20 cellular contexts compared by ENCODE assay signal in the genomic region with DNA sequence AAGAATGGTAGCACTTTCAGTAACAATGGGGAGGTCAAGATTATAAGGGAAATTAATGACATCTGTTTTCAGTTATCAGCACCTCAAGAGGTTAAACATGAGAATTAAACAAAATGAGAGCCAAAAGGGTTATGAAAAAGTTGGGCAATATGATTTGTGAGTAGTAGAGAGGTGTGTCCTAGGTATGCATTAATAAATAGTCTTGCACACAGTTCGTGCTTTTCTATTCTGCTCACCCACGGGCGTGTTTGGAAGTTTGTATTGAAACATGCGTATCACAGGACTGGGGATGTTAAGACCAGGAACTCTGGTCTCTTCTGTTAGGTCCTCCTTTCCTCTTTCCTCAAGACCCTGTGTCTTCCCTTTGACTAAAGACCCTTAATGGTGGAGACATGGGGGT. TPM values are rescaled to one million over a fixed set of nuclear protein-coding genes. Genes with fewer than 3 reads are reported as not detected.
DNase-seq lines count a peak whose midpoint lies in the region; ATAC-seq, FAIRE-seq and TF ChIP-seq lines count a peak whose summit lies in the region.
"Had no signal": no experiment of that assay in that cellular context is flagged by ENCODE, and none has a peak within 500 bp of the region (broad histone marks: within the 10 kb centered on the region; RNA-seq: fewer than 3 reads in every experiment).

No MANE protein-coding gene starts in this region.

- TF ChIP-seq CTCF in H1 (IDR thresholded peaks at IDR 0.05; ENCODE audit: control extremely low read depth in 1 of 3, insufficient read depth in 1 of 3, low read depth in 1 of 3, low read length in 3 of 3): no peak
- TF ChIP-seq CTCF in mesothelial cell of epicardium (IDR thresholded peaks at IDR 0.05; ENCODE audit: unreplicated experiment): no peak
- TF ChIP-seq CTCF in pancreas (IDR thresholded peaks at IDR 0.05): no peak
- TF ChIP-seq CTCF in spleen (IDR thresholded peaks at IDR 0.05 in 8 of 11, conservative IDR thresholded peaks at IDR 0.05 in 3 of 11): no peak

- no peak overlapping the region for H4K91ac ChIP-seq in H1 (replicated peaks; ENCODE audit: insufficient read length, low read length)

- no peak overlapping the region for H3K4me3 ChIP-seq in CD4-positive, alpha-beta memory T cell (ENCODE audit: low read length in 2 of 2)
- H3K4me3 ChIP-seq in Karpas-422 (ENCODE audit: low read length) (no peak overlapping the region), H1 (ENCODE audit: extremely low read depth in 1 of 4, insufficient read depth in 2 of 4, low read depth in 3 of 4, low read length in 4 of 4) (no peak overlapping the region; a peak in 1 of 8 replicates), pancreas (no peak overlapping the region), spleen (peak overlapping the region in 1 of 8 donors; percentile 2)
- H3K4me3 ChIP-seq: psoas muscle, SJSA1, smooth muscle cell had no signal

- CTCF ChIA-PET in CD4-positive, alpha-beta memory T cell (lab: Charles Lee; ENCODE audit: partially characterized antibody): no interaction called here
- CTCF ChIA-PET in H1 (lab: Charles Lee; ENCODE audit: partially characterized antibody): interaction anchor here (0.6 to 1.4 kb wide), 2 partner anchors 28 to 126 kb away, joined by 3 to 4 read pairs; no protein-coding TSS in a partner anchor

- no peak for TF ChIP-seq EP300 in H1 (IDR thresholded peaks at IDR 0.05; ENCODE audit: borderline replicate concordance in 1 of 2, low read depth in 2 of 2, low read length in 2 of 2)

- peak overlapping the region in 6 of 8 donors; percentile 2 to 79 (median 32) for H3K4me3 Mint-ChIP-seq in CD4-positive, alpha-beta memory T cell
- H3K4me3 Mint-ChIP-seq in mesothelial cell of epicardium: no peak overlapping the region
- H3K4me3 Mint-ChIP-seq: HFFc6 had no signal

- H2BK12ac ChIP-seq in H1 (ENCODE audit: low read depth, low read length): 0 out of 2 replicates have a peak overlapping the region, but pooled peaks have one; percentile 17

- no peak for TF ChIP-seq RAD21 in H1 (IDR thresholded peaks at IDR 0.05 in 1 of 2, conservative IDR thresholded peaks at IDR 0.05 in 1 of 2; ENCODE audit: low read depth in 2 of 2, low read length in 2 of 2)

- H3K79me2 ChIP-seq in Karpas-422 (ENCODE audit: low read length) (peaks cover 99% of the 10 kb centered on the region), H1 (ENCODE audit: control insufficient read depth in 1 of 2, insufficient read depth in 2 of 2, low read length in 2 of 2) (peaks cover 68 to 99% of the 10 kb centered on the region in 2 experiments)

- ATAC-seq in pancreas: no peak

- H3K14ac ChIP-seq in H1 (ENCODE audit: insufficient read length): no peak overlapping the region

- no peak overlapping the region for H3K4me2 ChIP-seq in Karpas-422 (ENCODE audit: low read depth, low read length, poor library complexity, severe bottlenecking)
- H3K4me2 ChIP-seq in H1 (ENCODE audit: insufficient read depth in 1 of 2, low read depth in 2 of 2, low read length in 2 of 2): peak overlapping the region; percentile 55 to 76; a peak in 3 of 4 replicates
- H3K4me2 ChIP-seq: smooth muscle cell had no signal

- intact Hi-C loops in CD4-positive, alpha-beta memory T cell (cut with micrococcal nuclease): no loop called here
- intact Hi-C loops in pancreas (cut with DNase I): no loop called here
- intact Hi-C loops in spleen (cut with DNase I; ENCODE audit: low total_unique reads): no loop called here

- H3K18ac ChIP-seq in H1 (ENCODE audit: extremely low read depth, low read length): no peak overlapping the region

- H4K20me1 ChIP-seq in Karpas-422 (ENCODE audit: insufficient read depth, low read depth, low read length) (peaks cover 4% of the 10 kb centered on the region; the same call in 1 of the 2 replicates), H1 (replicated peaks in 1 of 2; ENCODE audit: control insufficient read depth in 1 of 2, insufficient read depth in 2 of 2, low read length in 2 of 2) (peaks cover 26 to 27% of the 10 kb centered on the region in 2 experiments)

- peaks cover 80% of the 10 kb centered on the region for H3K4me1 ChIP-seq in CD4-positive, alpha-beta memory T cell (ENCODE audit: insufficient read depth, low read length)
- H3K4me1 ChIP-seq in Karpas-422 (ENCODE audit: low read length): peaks cover 68% of the 10 kb centered on the region
- H3K4me1 ChIP-seq in H1 (replicated peaks in 1 of 4; ENCODE audit: control insufficient read depth in 3 of 4, insufficient read depth in 4 of 4, low read length in 3 of 4): peaks cover 0 to 14% (median 6%) of the 10 kb centered on the region in 4 experiments; a peak in 6 of 7 replicates
- peaks cover 6 to 27% (median 12%) of the 10 kb centered on the region in 3 donors for H3K4me1 ChIP-seq in pancreas
- peaks cover 42 to 98% (median 78%) of the 10 kb centered on the region in 6 donors for H3K4me1 ChIP-seq in spleen

- no peaks in the 10 kb centered on the region for H3K27me3 ChIP-seq in CD4-positive, alpha-beta memory T cell (ENCODE audit: insufficient read depth, low read length)
- H3K27me3 ChIP-seq in Karpas-422 (ENCODE audit: low read length) (no peaks in the 10 kb centered on the region), H1 (replicated peaks in 1 of 4; ENCODE audit: control insufficient read depth in 3 of 4, extremely low read depth in 1 of 4, insufficient read depth in 3 of 4, low read length in 3 of 4) (no peaks in the 10 kb centered on the region), pancreas (no peaks in the 10 kb centered on the region), spleen (replicated peaks in 1 of 7) (no peaks in the 10 kb centered on the region)
- H3K27me3 ChIP-seq: SJSA1 had no signal

- no peak for TF ChIP-seq POLR2A in H1 (IDR thresholded peaks at IDR 0.05; ENCODE audit: control extremely low read depth in 1 of 2, low read depth in 2 of 2, low read length in 2 of 2)
- TF ChIP-seq POLR2A in spleen (IDR thresholded peaks at IDR 0.05): no peak

- H2BK15ac ChIP-seq in H1 (ENCODE audit: low read length): no peak overlapping the region

- no peak overlapping the region for H3K27ac ChIP-seq in CD4-positive, alpha-beta memory T cell (ENCODE audit: low read depth, low read length)
- H3K27ac ChIP-seq in Karpas-422 (ENCODE audit: low read length) (peak overlapping the region; percentile 96; the same call in 1 of the 2 replicates), H1 (ENCODE audit: low read depth, low read length) (no peak overlapping the region), pancreas (no peak overlapping the region), spleen (no peak overlapping the region)
- H3K27ac ChIP-seq: psoas muscle, SJSA1 had no signal

- H3K9me3 ChIP-seq in CD4-positive, alpha-beta memory T cell (ENCODE audit: control insufficient read depth in 1 of 2, low read length in 2 of 2): no peaks in the 10 kb centered on the region
- H3K9me3 ChIP-seq in Karpas-422 (ENCODE audit: low read length) (no peaks in the 10 kb centered on the region), H1 (ENCODE audit: insufficient read depth in 2 of 2, low read depth in 1 of 2, low read length in 1 of 2) (no peaks in the 10 kb centered on the region; a peak in 1 of 4 replicates), pancreas (no peaks in the 10 kb centered on the region), spleen (no peaks in the 10 kb centered on the region)
- H3K9me3 ChIP-seq: psoas muscle, SJSA1 had no signal

- H2BK120ac ChIP-seq in H1 (replicated peaks; ENCODE audit: low read depth, low read length): no peak overlapping the region

- WGBS in H1 (ENCODE audit: extremely low coverage in 1 of 2, insufficient coverage in 1 of 2, insufficient read length in 1 of 2, insufficient replicate concordance in 2 of 2, low coverage in 1 of 2, low lambda C conversion rate in 2 of 2, missing lambda C conversion rate in 1 of 2), 2 experiments: 98% methylated on average over 4 of the region's 4 CpGs; no CpG with 5 or more reads in 1 of the 2 experiments
- 71 to 75% methylated on average over 4 of the region's 4 CpGs for WGBS in pancreas, 2 donors
- 88 to 93% (median 91%) methylated on average over 4 of the region's 4 CpGs for WGBS in spleen, 5 donors

- H3K27ac Mint-ChIP-seq in CD4-positive, alpha-beta memory T cell: peak overlapping the region in 3 of 7 donors; percentile 30 to 61 (median 43)
- H3K27ac Mint-ChIP-seq in mesothelial cell of epicardium: peak overlapping the region; percentile 66
- H3K27ac Mint-ChIP-seq: HFFc6 had no signal

- H3K56ac ChIP-seq in H1 (replicated peaks; ENCODE audit: insufficient read length, low read depth, low read length): no peak overlapping the region

- H2AFZ ChIP-seq in Karpas-422 (ENCODE audit: low read length) (no peak overlapping the region), H1 (ENCODE audit: low read length) (no peak overlapping the region)

- no peaks in the 10 kb centered on the region for H3K36me3 ChIP-seq in CD4-positive, alpha-beta memory T cell (ENCODE audit: insufficient read depth, low read length)
- H3K36me3 ChIP-seq in Karpas-422 (ENCODE audit: insufficient read depth, low read length): peaks cover 40% of the 10 kb centered on the region; the same call in 1 of the 2 replicates
- H3K36me3 ChIP-seq in H1 (ENCODE audit: control insufficient read depth in 2 of 4, insufficient read depth in 4 of 4, low read length in 3 of 4): 0 out of 8 replicates have a peak, but pooled peaks cover 0 to 2% (median 0%) of the 10 kb centered on the region in 4 experiments
- H3K36me3 ChIP-seq in pancreas: no peaks in the 10 kb centered on the region
- H3K36me3 ChIP-seq in spleen: no peaks in the 10 kb centered on the region

- H3K9ac ChIP-seq in Karpas-422 (ENCODE audit: low read length) (no peak overlapping the region), H1 (replicated peaks in 1 of 4; ENCODE audit: extremely low read depth in 1 of 4, low read depth in 3 of 4, low read length in 3 of 4) (peak overlapping the region in 1 of 4 experiments; percentile 38; a peak in 1 of 7 replicates)

- no peak overlapping the region for H4K8ac ChIP-seq in H1 (ENCODE audit: extremely low read depth, insufficient read depth, low read length)

- no peak overlapping the region for H2BK20ac ChIP-seq in H1 (ENCODE audit: low read length)

- POLR2A ChIA-PET in CD4-positive, alpha-beta memory T cell (lab: Charles Lee; ENCODE audit: partially characterized antibody): no interaction called here
- POLR2A ChIA-PET in H1 (lab: Charles Lee; ENCODE audit: partially characterized antibody): interaction anchor here (1.1 to 1.2 kb wide), 2 partner anchors 39 to 71 kb away, joined by 3 to 4 read pairs; no protein-coding TSS in a partner anchor

- H4K5ac ChIP-seq in H1 (ENCODE audit: insufficient read length, low read depth, low read length): no peak overlapping the region

- FAIRE-seq in H1 (lab: Jason Lieb, UNC): no peak
- FAIRE-seq in pancreas (lab: Jason Lieb, UNC): no peak
- FAIRE-seq: GM12891 had no signal

- peaks cover 55 to 86% (median 72%) of the 10 kb centered on the region in 4 donors for H3K4me1 Mint-ChIP-seq in CD4-positive, alpha-beta memory T cell
- peaks cover 49% of the 10 kb centered on the region for H3K4me1 Mint-ChIP-seq in mesothelial cell of epicardium

- no peaks in the 10 kb centered on the region for H3K9me2 ChIP-seq in Karpas-422 (replicated peaks; ENCODE audit: insufficient read depth, low read length)

- H3K36me3 Mint-ChIP-seq in CD4-positive, alpha-beta memory T cell: peaks cover 0 to 12% of the 10 kb centered on the region in 2 donors
- peaks cover 8% of the 10 kb centered on the region for H3K36me3 Mint-ChIP-seq in mesothelial cell of epicardium

- H3K23me2 ChIP-seq in H1 (ENCODE audit: low read depth, low read length): no peaks in the 10 kb centered on the region; the same call in 1 of the 2 replicates

- no peak overlapping the region for H2AK5ac ChIP-seq in H1 (ENCODE audit: low read depth, low read length)

- no peaks in the 10 kb centered on the region for H3K27me3 Mint-ChIP-seq in CD4-positive, alpha-beta memory T cell
- no peaks in the 10 kb centered on the region for H3K27me3 Mint-ChIP-seq in mesothelial cell of epicardium (ENCODE audit: low read depth)

- H3K9me3 Mint-ChIP-seq in CD4-positive, alpha-beta memory T cell: no peaks in the 10 kb centered on the region
- H3K9me3 Mint-ChIP-seq in mesothelial cell of epicardium: no peaks in the 10 kb centered on the region
- H3K9me3 Mint-ChIP-seq: HFFc6 had no signal

- H3K79me1 ChIP-seq in H1 (ENCODE audit: low read depth, low read length): peaks cover 6% of the 10 kb centered on the region

- DNase-seq in CD4-positive, alpha-beta memory T cell: no peak
- DNase-seq in Karpas-422 (no peak), H1 (ENCODE audit: low read depth in 1 of 2, low spot score in 2 of 2) (no peak), mesothelial cell of epicardium (ENCODE audit: low spot score in 2 of 2, unreplicated experiment in 2 of 2) (no peak), pancreas (no peak), KG1 (lab: John Stamatoyannopoulos, UW) (no peak), spleen (no peak), AML-193 (lab: John Stamatoyannopoulos, UW) (no peak)
- DNase-seq: activated CD4-positive, alpha-beta T cell treated with anti-CD3 and anti-CD28 coated beads for 1 hour; activated effector memory CD4-positive, alpha-beta T cell treated with Interleukin-2 at 50 U/mL for 16 hours; GF-D8; HFFc6; left ventricle myocardium superior; NCI-H1092 treated with DMSO at 0.1 percent for 48 hours; NCI-H2081 treated with DMSO at 0.1 percent for 48 hours; psoas muscle; stimulated activated CD8-positive, alpha-beta memory T cell treated with anti-CD3 and anti-CD28 coated beads, Interleukin-4, amount 100 ng/mL, for 48 hours had no signal

- peak overlapping the region; percentile 24; the same call in 1 of the 2 replicates for H2BK5ac ChIP-seq in H1 (ENCODE audit: low read depth, low read length)

- H3K4ac ChIP-seq in H1 (replicated peaks; ENCODE audit: insufficient read length, low read depth, low read length): no peak overlapping the region

- H3K23ac ChIP-seq in H1 (ENCODE audit: insufficient read length): no peak overlapping the region

RNA-seq across cellular contexts. Expression of gene BPTF, which starts 6.0 kb away (rescaled TPM):
- 100 to 1,000 TPM; 182 to 187 TPM for total RNA-seq in CD4-positive, alpha-beta memory T cell
- polyA plus RNA-seq in CD4-positive, alpha-beta memory T cell: 10 to 100 TPM in 1 of 2 donors, 1 to 10 TPM in 1; 2.4 to 29.6 TPM
- total RNA-seq in Karpas-422 (2014; rRNA removed; shearing (Covaris generic); ENCODE audit: low replicate concordance): 197 and 310 TPM in 2 replicates
- 223 and 228 TPM in 2 replicates for total RNA-seq in H1 (2021; fragmentation: NEBNext Ultra II Directional; extraction: Animal tissue kit (Norgen Biotek cat#: 25700))
- polyA plus RNA-seq in H1 (2011; rRNA removed) (86.0 and 107 TPM in 2 replicates), pancreas (10 to 100 TPM; 15.5 to 17.7 TPM), spleen (10 to 100 TPM; 12.3 to 17.8 (median 15.1) TPM)
- polyA plus RNA-seq in H1 (2011; cell fraction: cytosol; rRNA removed): 77.6 TPM
- 284 TPM for polyA plus RNA-seq in H1 (2011; cell fraction: nucleus; rRNA removed)
- polyA plus RNA-seq in H1 (2012, experiment 1 of 2): 124 to 166 TPM (median 143 TPM) in 4 replicates
- polyA plus RNA-seq in H1 (2012, experiment 2 of 2): 6.0 TPM
- polyA plus RNA-seq in H1 (2013, experiment 1 of 2): 130 TPM
- 114 TPM for polyA plus RNA-seq in H1 (2013, experiment 2 of 2)
- polyA minus RNA-seq in H1 (2011; rRNA and poly(A)+ RNA removed): 286 and 392 TPM in 2 replicates
- 97.2 TPM for polyA minus RNA-seq in H1 (2011; cell fraction: cytosol; rRNA and poly(A)+ RNA removed)
- polyA minus RNA-seq in H1 (2011; cell fraction: nucleus; rRNA and poly(A)+ RNA removed): 357 TPM
- total RNA-seq in mesothelial cell of epicardium (170 to 182 TPM (median 172 TPM) in 3 replicates), pancreas (10 to 100 TPM; 32.2 to 59.1 (median 39.0) TPM), spleen (100 to 1,000 TPM; 113 to 148 (median 128) TPM)
